1 cellular context compared by ENCODE assay signal in the genomic region with DNA sequence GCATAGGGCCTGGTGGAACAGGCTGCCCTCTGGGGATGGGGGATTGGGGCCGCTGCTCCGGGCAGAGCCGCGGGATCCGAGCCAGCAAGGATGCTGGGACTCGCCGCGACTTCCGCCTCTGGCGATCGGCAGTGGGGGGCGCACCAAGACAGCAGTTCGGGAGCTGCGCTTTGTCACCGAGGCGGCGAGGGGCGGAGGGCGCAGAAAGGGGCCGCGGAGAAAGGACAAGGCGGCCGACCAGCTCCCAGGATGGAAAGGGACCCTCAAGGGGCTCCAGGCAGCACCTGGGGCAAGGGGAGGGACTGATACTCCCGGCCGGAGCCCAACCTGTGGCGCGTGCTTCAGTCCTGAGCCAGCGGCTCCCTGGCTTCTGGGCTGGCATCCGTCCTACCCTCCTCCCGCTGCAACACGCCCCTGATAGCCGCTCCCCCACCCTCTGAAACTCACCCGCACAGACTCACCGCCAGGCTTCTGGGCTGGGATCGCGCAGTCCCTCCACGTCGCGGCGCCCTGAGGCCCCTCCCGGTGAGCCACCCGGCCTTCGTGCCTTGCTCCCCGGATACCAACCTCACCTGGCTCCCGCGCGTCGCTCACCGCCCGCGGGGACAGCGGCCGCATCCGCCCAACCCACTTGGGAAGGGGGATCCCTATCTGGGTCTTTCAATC.
TF ChIP-seq lines count a peak whose summit lies in the region.

No MANE protein-coding gene starts in this region.

TF ChIP-seq in HEK293, 187 proteins besides CTCF, POLR2A, EP300 and RAD21 (continued from another document and continues in another):
- TF ChIP-seq, protein P1, sequence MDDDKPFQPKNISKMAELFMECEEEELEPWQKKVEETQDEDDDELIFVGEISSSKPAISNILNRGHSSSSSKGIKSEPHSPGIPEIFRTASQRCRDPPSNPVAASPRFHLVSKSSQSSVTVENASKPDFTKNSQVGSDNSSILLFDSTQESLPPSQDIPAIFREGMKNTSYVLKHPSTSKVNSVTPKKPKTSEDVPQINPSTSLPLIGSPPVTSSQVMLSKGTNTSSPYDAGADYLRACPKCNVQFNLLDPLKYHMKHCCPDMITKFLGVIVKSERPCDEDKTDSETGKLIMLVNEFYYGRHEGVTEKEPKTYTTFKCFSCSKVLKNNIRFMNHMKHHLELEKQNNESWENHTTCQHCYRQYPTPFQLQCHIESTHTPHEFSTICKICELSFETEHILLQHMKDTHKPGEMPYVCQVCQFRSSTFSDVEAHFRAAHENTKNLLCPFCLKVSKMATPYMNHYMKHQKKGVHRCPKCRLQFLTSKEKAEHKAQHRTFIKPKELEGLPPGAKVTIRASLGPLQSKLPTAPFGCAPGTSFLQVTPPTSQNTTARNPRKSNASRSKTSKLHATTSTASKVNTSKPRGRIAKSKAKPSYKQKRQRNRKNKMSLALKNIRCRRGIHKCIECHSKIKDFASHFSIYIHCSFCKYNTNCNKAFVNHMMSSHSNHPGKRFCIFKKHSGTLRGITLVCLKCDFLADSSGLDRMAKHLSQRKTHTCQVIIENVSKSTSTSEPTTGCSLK (tag by site-specific recombination; IDR thresholded peaks at IDR 0.05) = no peak
- TF ChIP-seq ZBTB48 (tag by site-specific recombination; IDR thresholded peaks at IDR 0.05) (peak; percentile 92), YY2 (tag by site-specific recombination; IDR thresholded peaks at IDR 0.05) (no peak), HOXA7 (CRISPR knock-in tag; IDR thresholded peaks at IDR 0.05; ENCODE audit: borderline replicate concordance) (no peak), ZNF670 (tag by site-specific recombination; IDR thresholded peaks at IDR 0.05; ENCODE audit: low read depth) (no peak), MEIS1 (CRISPR knock-in tag; IDR thresholded peaks at IDR 0.05; ENCODE audit: borderline replicate concordance) (no peak), GLI2 (tag by site-specific recombination; IDR thresholded peaks at IDR 0.05; ENCODE audit: borderline replicate concordance, low read depth) (no peak), ZNF785 (tag by site-specific recombination; IDR thresholded peaks at IDR 0.05) (no peak), SCRT1 (tag by site-specific recombination; IDR thresholded peaks at IDR 0.05; ENCODE audit: borderline replicate concordance) (peak; percentile 86), ZNF404 (tag by site-specific recombination; IDR thresholded peaks at IDR 0.05) (no peak), ZNF37A (tag by site-specific recombination; IDR thresholded peaks at IDR 0.05) (no peak), RBAK (tag by site-specific recombination; IDR thresholded peaks at IDR 0.05) (no peak), ZFP69B (tag by site-specific recombination; IDR thresholded peaks at IDR 0.05) (no peak), KLF1 (tag by site-specific recombination; IDR thresholded peaks at IDR 0.05) (peak; percentile 63; the same call in 1 of the 2 replicates), FEZF1 (tag by site-specific recombination; IDR thresholded peaks at IDR 0.05) (no peak), SP3 (tag by site-specific recombination; IDR thresholded peaks at IDR 0.05) (no peak), ZNF302 (tag by site-specific recombination; IDR thresholded peaks at IDR 0.05; ENCODE audit: low read depth) (no peak)
- TF ChIP-seq, protein P2, sequence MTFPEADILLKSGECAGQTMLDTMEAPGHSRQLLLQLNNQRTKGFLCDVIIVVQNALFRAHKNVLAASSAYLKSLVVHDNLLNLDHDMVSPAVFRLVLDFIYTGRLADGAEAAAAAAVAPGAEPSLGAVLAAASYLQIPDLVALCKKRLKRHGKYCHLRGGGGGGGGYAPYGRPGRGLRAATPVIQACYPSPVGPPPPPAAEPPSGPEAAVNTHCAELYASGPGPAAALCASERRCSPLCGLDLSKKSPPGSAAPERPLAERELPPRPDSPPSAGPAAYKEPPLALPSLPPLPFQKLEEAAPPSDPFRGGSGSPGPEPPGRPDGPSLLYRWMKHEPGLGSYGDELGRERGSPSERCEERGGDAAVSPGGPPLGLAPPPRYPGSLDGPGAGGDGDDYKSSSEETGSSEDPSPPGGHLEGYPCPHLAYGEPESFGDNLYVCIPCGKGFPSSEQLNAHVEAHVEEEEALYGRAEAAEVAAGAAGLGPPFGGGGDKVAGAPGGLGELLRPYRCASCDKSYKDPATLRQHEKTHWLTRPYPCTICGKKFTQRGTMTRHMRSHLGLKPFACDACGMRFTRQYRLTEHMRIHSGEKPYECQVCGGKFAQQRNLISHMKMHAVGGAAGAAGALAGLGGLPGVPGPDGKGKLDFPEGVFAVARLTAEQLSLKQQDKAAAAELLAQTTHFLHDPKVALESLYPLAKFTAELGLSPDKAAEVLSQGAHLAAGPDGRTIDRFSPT (tag by site-specific recombination; IDR thresholded peaks at IDR 0.05) = no peak
- TF ChIP-seq, protein P3, sequence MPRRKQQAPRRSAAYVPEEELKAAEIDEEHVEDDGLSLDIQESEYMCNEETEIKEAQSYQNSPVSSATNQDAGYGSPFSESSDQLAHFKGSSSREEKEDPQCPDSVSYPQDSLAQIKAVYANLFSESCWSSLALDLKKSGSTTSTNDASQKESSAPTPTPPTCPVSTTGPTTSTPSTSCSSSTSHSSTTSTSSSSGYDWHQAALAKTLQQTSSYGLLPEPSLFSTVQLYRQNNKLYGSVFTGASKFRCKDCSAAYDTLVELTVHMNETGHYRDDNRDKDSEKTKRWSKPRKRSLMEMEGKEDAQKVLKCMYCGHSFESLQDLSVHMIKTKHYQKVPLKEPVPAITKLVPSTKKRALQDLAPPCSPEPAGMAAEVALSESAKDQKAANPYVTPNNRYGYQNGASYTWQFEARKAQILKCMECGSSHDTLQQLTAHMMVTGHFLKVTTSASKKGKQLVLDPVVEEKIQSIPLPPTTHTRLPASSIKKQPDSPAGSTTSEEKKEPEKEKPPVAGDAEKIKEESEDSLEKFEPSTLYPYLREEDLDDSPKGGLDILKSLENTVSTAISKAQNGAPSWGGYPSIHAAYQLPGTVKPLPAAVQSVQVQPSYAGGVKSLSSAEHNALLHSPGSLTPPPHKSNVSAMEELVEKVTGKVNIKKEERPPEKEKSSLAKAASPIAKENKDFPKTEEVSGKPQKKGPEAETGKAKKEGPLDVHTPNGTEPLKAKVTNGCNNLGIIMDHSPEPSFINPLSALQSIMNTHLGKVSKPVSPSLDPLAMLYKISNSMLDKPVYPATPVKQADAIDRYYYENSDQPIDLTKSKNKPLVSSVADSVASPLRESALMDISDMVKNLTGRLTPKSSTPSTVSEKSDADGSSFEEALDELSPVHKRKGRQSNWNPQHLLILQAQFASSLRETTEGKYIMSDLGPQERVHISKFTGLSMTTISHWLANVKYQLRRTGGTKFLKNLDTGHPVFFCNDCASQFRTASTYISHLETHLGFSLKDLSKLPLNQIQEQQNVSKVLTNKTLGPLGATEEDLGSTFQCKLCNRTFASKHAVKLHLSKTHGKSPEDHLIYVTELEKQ (tag by site-specific recombination; IDR thresholded peaks at IDR 0.05; ENCODE audit: borderline replicate concordance) = no peak
- TF ChIP-seq, protein P4, sequence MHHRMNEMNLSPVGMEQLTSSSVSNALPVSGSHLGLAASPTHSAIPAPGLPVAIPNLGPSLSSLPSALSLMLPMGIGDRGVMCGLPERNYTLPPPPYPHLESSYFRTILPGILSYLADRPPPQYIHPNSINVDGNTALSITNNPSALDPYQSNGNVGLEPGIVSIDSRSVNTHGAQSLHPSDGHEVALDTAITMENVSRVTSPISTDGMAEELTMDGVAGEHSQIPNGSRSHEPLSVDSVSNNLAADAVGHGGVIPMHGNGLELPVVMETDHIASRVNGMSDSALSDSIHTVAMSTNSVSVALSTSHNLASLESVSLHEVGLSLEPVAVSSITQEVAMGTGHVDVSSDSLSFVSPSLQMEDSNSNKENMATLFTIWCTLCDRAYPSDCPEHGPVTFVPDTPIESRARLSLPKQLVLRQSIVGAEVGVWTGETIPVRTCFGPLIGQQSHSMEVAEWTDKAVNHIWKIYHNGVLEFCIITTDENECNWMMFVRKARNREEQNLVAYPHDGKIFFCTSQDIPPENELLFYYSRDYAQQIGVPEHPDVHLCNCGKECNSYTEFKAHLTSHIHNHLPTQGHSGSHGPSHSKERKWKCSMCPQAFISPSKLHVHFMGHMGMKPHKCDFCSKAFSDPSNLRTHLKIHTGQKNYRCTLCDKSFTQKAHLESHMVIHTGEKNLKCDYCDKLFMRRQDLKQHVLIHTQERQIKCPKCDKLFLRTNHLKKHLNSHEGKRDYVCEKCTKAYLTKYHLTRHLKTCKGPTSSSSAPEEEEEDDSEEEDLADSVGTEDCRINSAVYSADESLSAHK (tag by site-specific recombination; IDR thresholded peaks at IDR 0.05) = no peak; the same call in 1 of the 2 replicates
- TF ChIP-seq, protein P5, sequence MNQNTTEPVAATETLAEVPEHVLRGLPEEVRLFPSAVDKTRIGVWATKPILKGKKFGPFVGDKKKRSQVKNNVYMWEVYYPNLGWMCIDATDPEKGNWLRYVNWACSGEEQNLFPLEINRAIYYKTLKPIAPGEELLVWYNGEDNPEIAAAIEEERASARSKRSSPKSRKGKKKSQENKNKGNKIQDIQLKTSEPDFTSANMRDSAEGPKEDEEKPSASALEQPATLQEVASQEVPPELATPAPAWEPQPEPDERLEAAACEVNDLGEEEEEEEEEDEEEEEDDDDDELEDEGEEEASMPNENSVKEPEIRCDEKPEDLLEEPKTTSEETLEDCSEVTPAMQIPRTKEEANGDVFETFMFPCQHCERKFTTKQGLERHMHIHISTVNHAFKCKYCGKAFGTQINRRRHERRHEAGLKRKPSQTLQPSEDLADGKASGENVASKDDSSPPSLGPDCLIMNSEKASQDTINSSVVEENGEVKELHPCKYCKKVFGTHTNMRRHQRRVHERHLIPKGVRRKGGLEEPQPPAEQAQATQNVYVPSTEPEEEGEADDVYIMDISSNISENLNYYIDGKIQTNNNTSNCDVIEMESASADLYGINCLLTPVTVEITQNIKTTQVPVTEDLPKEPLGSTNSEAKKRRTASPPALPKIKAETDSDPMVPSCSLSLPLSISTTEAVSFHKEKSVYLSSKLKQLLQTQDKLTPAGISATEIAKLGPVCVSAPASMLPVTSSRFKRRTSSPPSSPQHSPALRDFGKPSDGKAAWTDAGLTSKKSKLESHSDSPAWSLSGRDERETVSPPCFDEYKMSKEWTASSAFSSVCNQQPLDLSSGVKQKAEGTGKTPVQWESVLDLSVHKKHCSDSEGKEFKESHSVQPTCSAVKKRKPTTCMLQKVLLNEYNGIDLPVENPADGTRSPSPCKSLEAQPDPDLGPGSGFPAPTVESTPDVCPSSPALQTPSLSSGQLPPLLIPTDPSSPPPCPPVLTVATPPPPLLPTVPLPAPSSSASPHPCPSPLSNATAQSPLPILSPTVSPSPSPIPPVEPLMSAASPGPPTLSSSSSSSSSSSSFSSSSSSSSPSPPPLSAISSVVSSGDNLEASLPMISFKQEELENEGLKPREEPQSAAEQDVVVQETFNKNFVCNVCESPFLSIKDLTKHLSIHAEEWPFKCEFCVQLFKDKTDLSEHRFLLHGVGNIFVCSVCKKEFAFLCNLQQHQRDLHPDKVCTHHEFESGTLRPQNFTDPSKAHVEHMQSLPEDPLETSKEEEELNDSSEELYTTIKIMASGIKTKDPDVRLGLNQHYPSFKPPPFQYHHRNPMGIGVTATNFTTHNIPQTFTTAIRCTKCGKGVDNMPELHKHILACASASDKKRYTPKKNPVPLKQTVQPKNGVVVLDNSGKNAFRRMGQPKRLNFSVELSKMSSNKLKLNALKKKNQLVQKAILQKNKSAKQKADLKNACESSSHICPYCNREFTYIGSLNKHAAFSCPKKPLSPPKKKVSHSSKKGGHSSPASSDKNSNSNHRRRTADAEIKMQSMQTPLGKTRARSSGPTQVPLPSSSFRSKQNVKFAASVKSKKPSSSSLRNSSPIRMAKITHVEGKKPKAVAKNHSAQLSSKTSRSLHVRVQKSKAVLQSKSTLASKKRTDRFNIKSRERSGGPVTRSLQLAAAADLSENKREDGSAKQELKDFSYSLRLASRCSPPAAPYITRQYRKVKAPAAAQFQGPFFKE (tag by site-specific recombination; IDR thresholded peaks at IDR 0.05; ENCODE audit: borderline replicate concordance) = no peak
- TF ChIP-seq, protein P6, sequence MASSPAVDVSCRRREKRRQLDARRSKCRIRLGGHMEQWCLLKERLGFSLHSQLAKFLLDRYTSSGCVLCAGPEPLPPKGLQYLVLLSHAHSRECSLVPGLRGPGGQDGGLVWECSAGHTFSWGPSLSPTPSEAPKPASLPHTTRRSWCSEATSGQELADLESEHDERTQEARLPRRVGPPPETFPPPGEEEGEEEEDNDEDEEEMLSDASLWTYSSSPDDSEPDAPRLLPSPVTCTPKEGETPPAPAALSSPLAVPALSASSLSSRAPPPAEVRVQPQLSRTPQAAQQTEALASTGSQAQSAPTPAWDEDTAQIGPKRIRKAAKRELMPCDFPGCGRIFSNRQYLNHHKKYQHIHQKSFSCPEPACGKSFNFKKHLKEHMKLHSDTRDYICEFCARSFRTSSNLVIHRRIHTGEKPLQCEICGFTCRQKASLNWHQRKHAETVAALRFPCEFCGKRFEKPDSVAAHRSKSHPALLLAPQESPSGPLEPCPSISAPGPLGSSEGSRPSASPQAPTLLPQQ (tag by site-specific recombination; IDR thresholded peaks at IDR 0.05) = peak; percentile 65
- TF ChIP-seq, protein P7, sequence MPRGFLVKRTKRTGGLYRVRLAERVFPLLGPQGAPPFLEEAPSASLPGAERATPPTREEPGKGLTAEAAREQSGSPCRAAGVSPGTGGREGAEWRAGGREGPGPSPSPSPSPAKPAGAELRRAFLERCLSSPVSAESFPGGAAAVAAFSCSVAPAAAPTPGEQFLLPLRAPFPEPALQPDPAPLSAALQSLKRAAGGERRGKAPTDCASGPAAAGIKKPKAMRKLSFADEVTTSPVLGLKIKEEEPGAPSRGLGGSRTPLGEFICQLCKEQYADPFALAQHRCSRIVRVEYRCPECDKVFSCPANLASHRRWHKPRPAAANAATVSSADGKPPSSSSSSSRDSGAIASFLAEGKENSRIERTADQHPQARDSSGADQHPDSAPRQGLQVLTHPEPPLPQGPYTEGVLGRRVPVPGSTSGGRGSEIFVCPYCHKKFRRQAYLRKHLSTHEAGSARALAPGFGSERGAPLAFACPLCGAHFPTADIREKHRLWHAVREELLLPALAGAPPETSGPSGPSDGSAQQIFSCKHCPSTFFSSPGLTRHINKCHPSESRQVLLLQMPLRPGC (tag by site-specific recombination; IDR thresholded peaks at IDR 0.05) = no peak
- TF ChIP-seq, protein P8, sequence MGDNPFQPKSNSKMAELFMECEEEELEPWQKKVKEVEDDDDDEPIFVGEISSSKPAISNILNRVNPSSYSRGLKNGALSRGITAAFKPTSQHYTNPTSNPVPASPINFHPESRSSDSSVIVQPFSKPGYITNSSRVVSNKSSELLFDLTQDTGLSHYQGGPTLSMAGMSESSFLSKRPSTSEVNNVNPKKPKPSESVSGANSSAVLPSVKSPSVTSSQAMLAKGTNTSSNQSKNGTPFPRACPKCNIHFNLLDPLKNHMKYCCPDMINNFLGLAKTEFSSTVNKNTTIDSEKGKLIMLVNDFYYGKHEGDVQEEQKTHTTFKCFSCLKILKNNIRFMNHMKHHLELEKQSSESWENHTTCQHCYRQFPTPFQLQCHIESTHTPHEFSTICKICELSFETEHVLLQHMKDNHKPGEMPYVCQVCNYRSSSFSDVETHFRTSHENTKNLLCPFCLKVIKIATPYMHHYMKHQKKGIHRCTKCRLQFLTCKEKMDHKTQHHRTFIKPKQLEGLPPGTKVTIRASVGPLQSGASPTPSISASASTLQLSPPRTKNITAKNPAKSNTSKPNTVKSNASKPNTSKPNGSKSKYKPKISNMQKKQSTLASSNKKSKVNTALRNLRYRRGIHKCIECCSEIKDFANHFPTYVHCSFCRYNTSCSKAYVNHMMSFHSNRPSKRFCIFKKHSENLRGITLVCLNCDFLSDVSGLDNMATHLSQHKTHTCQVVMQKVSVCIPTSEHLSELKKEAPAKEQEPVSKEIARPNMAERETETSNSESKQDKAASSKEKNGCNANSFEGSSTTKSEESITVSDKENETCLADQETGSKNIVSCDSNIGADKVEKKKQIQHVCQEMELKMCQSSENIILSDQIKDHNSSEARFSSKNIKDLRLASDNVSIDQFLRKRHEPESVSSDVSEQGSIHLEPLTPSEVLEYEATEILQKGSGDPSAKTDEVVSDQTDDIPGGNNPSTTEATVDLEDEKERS (tag by site-specific recombination; IDR thresholded peaks at IDR 0.05) = no peak
